1 cellular context compared by ENCODE assay signal in the genomic region with DNA sequence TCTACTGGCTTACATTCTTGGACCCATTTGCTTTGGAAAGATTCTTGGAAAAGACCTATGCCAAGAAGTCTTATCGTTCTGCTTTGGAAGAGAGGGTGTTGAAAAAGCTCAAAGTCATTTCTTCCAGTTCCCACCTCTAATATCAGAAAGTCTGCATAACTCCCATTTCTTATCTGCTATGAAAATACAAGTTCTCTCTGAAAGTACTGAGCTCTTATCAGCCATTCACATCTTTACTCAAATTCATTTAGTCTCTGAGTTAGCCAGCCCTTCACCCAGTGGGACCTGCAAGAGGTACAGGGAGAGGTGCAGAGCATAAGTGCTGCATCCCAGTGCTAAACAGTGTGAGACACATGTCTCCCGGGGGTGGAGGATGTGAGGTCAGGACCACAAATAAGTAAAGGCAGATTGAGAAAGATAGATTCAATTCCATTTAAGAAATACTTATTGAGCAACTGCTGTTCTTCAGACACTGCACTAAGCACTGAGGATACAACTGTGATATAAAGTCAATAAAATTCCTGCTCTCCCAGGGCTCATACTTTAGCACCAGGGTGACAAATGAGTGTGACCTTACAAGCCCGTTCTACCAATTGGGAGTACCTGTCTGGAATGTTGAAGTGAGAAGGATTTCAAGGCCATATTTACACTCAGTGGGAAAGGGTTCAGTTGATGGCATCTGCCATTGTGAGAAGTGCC.
TF ChIP-seq lines count a peak whose summit lies in the region.

No MANE protein-coding gene starts in this region.

TF ChIP-seq in HepG2, 621 proteins besides CTCF, POLR2A, EP300 and RAD21 (continued from another document):
- TF ChIP-seq, protein P1, sequence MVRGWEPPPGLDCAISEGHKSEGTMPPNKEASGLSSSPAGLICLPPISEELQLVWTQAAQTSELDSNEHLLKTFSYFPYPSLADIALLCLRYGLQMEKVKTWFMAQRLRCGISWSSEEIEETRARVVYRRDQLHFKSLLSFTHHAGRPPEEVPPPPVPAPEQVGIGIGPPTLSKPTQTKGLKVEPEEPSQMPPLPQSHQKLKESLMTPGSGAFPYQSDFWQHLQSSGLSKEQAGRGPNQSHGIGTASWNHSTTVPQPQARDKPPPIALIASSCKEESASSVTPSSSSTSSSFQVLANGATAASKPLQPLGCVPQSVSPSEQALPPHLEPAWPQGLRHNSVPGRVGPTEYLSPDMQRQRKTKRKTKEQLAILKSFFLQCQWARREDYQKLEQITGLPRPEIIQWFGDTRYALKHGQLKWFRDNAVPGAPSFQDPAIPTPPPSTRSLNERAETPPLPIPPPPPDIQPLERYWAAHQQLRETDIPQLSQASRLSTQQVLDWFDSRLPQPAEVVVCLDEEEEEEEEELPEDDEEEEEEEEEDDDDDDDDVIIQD (CRISPR knock-in tag; IDR thresholded peaks at IDR 0.05; ENCODE audit: low read depth): no peak
- TF ChIP-seq U2AF2 (IDR thresholded peaks at IDR 0.05; ENCODE audit: low read depth, low read length): no peak
- no peak for TF ChIP-seq MYNN (CRISPR knock-in tag; IDR thresholded peaks at IDR 0.05; ENCODE audit: low read depth)
- no peak for TF ChIP-seq ZNF335 (CRISPR knock-in tag; IDR thresholded peaks at IDR 0.05)
- no peak for TF ChIP-seq FOXM1 (CRISPR knock-in tag; IDR thresholded peaks at IDR 0.05)
- no peak for TF ChIP-seq HNRNPL (IDR thresholded peaks at IDR 0.05; ENCODE audit: low read depth, low read length)
- TF ChIP-seq RXRB (CRISPR knock-in tag; IDR thresholded peaks at IDR 0.05; ENCODE audit: borderline replicate concordance): peak; percentile 50; the same call in 1 of the 2 replicates
- TF ChIP-seq HNF4A (CRISPR knock-in tag; IDR thresholded peaks at IDR 0.05): peak; percentile 28
- TF ChIP-seq MIXL1 (CRISPR knock-in tag; IDR thresholded peaks at IDR 0.05): 0 out of 2 replicates have a peak, but pooled peaks have one; percentile 50
- TF ChIP-seq ZNF101 (CRISPR knock-in tag; IDR thresholded peaks at IDR 0.05; ENCODE audit: borderline replicate concordance, low read depth): no peak
- TF ChIP-seq NR2F6 (IDR thresholded peaks at IDR 0.05): peak; percentile 43
- TF ChIP-seq NR2F6 (CRISPR knock-in tag; IDR thresholded peaks at IDR 0.05): 0 out of 2 replicates have a peak, but pooled peaks have one; percentile 46
- TF ChIP-seq XBP1 (CRISPR knock-in tag; IDR thresholded peaks at IDR 0.05): no peak
- no peak for TF ChIP-seq SMYD3 (CRISPR knock-in tag; IDR thresholded peaks at IDR 0.05)
